Comparison of ENCODE assay signal across 27 cellular contexts in genomic region chr1:21648791-21649190, GRCh38. TPM values are rescaled to one million over a fixed set of nuclear protein-coding genes. Genes with fewer than 3 reads are reported as not detected.
"Had no signal": no experiment of that assay in that cellular context is flagged by ENCODE, and none has a peak within 500 bp of the region (broad histone marks: within the 10 kb centered on the region; RNA-seq: fewer than 3 reads in every experiment).

No MANE protein-coding gene starts in this region.

- DNase-seq: dorsolateral prefrontal cortex; effector CD4-positive, alpha-beta T cell; gastrocnemius medialis; heart left ventricle; kidney; left lung; mesenchymal stem cell; mucosa of descending colon; naive B cell; occipital lobe; ovary; posterior cingulate gyrus; psoas muscle; spleen; stimulated activated CD4-positive, alpha-beta T cell treated with anti-CD3 and anti-CD28 coated beads, Interleukin-4, amount 100 ng/mL, for 4 hours; stimulated activated naive B cell treated with anti-CD40 and anti-IgM and Interleukin-4, amounts not matched to agents 10 μg/mL and 1 μg/mL and 100 μg/mL, for 72 hours; transverse colon; upper lobe of right lung; uterus had no signal

- H3K9me3 ChIP-seq: gastrocnemius medialis, heart left ventricle, left lung, mucosa of descending colon, ovary, psoas muscle, spleen, suprapubic skin, transverse colon, upper lobe of right lung, uterus had no signal

- H3K27ac ChIP-seq: gastrocnemius medialis, heart left ventricle, hepatocyte, left lung, ovary, psoas muscle, skin epidermis, spleen, suprapubic skin, transverse colon, upper lobe of right lung, uterus had no signal

- H3K36me3 ChIP-seq: gastrocnemius medialis, heart left ventricle, left lung, ovary, spleen, suprapubic skin, transverse colon, upper lobe of right lung, uterus had no signal

- H3K79me2 ChIP-seq: hepatocyte had no signal

- FAIRE-seq: colon, kidney had no signal

- H3K36me3 Mint-ChIP-seq: mesothelial cell of epicardium; stimulated activated naive B cell treated with anti-CD40 and anti-IgM and Interleukin-4, amounts not matched to agents 10 μg/mL and 1 μg/mL and 100 μg/mL, for 72 hours had no signal

- H3K4me2 ChIP-seq: hepatocyte had no signal

- H3K27ac Mint-ChIP-seq: mesothelial cell of epicardium; naive B cell; stimulated activated naive B cell treated with anti-CD40 and anti-IgM and Interleukin-4, amounts not matched to agents 10 μg/mL and 1 μg/mL and 100 μg/mL, for 72 hours; stimulated activated naive CD8-positive, alpha-beta T cell treated with anti-CD3 and anti-CD28 coated beads, Interleukin-15, Interleukin-2, amounts not matched to agents 100 ng/mL and 50 ng/mL, for 24 hours had no signal

- H2AFZ ChIP-seq: hepatocyte had no signal

- H3K4me3 Mint-ChIP-seq: mesothelial cell of epicardium; stimulated activated naive B cell treated with anti-CD40 and anti-IgM and Interleukin-4, amounts not matched to agents 10 μg/mL and 1 μg/mL and 100 μg/mL, for 72 hours; stimulated activated naive CD8-positive, alpha-beta T cell treated with anti-CD3 and anti-CD28 coated beads, Interleukin-15, Interleukin-2, amounts not matched to agents 100 ng/mL and 50 ng/mL, for 24 hours had no signal

- H3K4me1 ChIP-seq: gastrocnemius medialis had no signal

- H3K27me3 ChIP-seq: dorsolateral prefrontal cortex, hepatocyte, ovary, uterus had no signal

- H3K4me3 ChIP-seq: dorsolateral prefrontal cortex, gastrocnemius medialis, heart left ventricle, hepatocyte, left lung, mucosa of descending colon, ovary, psoas muscle, skin epidermis, spleen, suprapubic skin, transverse colon, upper lobe of right lung, uterus had no signal

- ATAC-seq: gastrocnemius medialis; heart left ventricle; left lung; mucosa of descending colon; psoas muscle; right cardiac atrium; stimulated activated naive B cell treated with anti-CD40 and anti-IgM and Interleukin-4, amounts not matched to agents 10 μg/mL and 1 μg/mL and 100 μg/mL, for 72 hours; upper lobe of right lung had no signal

RNA-seq across cellular contexts. Expression of gene RAP1GAP, which starts 20.4 kb away (rescaled TPM):
- total RNA-seq: glomerular endothelial cell had no signal
